In the genomic region with DNA sequence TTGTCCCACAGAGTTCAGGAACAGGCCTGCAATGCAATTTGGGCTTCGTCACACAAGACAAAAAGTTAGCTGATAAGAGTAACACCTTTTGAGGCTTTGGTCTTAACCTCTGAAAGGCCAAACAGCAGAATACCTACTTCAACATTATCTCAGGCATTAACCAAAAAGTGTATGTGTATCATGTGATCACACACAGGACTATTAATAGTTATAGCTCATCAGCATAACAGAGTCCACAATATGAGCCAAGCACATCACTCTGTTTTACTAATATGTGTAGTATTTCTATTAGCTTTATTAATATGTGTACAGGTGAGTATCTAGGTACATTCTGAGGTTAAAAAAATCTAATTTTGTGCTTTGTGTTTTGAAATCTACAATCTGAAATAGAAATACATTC, we compare ENCODE assay signal across 24 cellular contexts. TPM values are rescaled to one million over a fixed set of nuclear protein-coding genes. Genes with fewer than 3 reads are reported as not detected.
DNase-seq lines count a peak whose midpoint lies in the region; ATAC-seq, FAIRE-seq and TF ChIP-seq lines count a peak whose summit lies in the region.
"Had no signal": no experiment of that assay in that cellular context is flagged by ENCODE, and none has a peak within 500 bp of the region (broad histone marks: within the 10 kb centered on the region; RNA-seq: fewer than 3 reads in every experiment).

No MANE protein-coding gene starts in this region.

- H2AFZ ChIP-seq in GM12878 (ENCODE audit: control insufficient read depth, low read depth, low read length) = no peak overlapping the region

- no peak for TF ChIP-seq RAD21 in GM12878 (IDR thresholded peaks at IDR 0.05; ENCODE audit: insufficient read depth, low read depth, low read length)

- WGBS in GM12878 (ENCODE audit: insufficient coverage, insufficient replicate concordance, low lambda C conversion rate, missing lambda C conversion rate) = 87% methylated on average over 1 of the region's 1 CpG

- CTCF ChIA-PET in GM12878 (lab: Yijun Ruan, JAX) = interaction anchor here (0.6 to 1.7 kb wide), 4 partner anchors 13 to 63 kb away, joined by 3 to 9 read pairs (median 4); partner anchors contain the start of gene MYO1D

- H3K27ac Mint-ChIP-seq in T-helper 17 cell = no peak overlapping the region
- H3K27ac Mint-ChIP-seq: B cell; CD4-positive, CD25-positive, alpha-beta regulatory T cell; CD8-positive, alpha-beta T cell had no signal

- FAIRE-seq in GM12878 (lab: Jason Lieb, UNC) (no peak), islet of Langerhans (lab: Jason Lieb, UNC) (peak; percentile 55)
- FAIRE-seq: A204.1, D721Med, H54 had no signal

- no peaks in the 10 kb centered on the region for H3K27me3 Mint-ChIP-seq in activated T-cell treated with anti-CD3 and anti-CD28 coated beads, Interleukin-2, amount 50 U/mL, for 4 hours (ENCODE audit: low read depth)
- peaks cover 6% of the 10 kb centered on the region for H3K27me3 Mint-ChIP-seq in T-helper 17 cell
- H3K27me3 Mint-ChIP-seq: B cell; CD4-positive, CD25-positive, alpha-beta regulatory T cell had no signal

- H3K36me3 Mint-ChIP-seq in activated T-cell treated with anti-CD3 and anti-CD28 coated beads, Interleukin-2, amount 50 U/mL, for 4 hours (ENCODE audit: insufficient read depth) = no peaks in the 10 kb centered on the region
- H3K36me3 Mint-ChIP-seq in T-helper 17 cell (ENCODE audit: low read depth) = peaks cover 3% of the 10 kb centered on the region
- H3K36me3 Mint-ChIP-seq: CD8-positive, alpha-beta T cell had no signal

- SMC1A ChIA-PET in GM12878 (lab: Charles Lee; ENCODE audit: uncharacterized antibody, unreplicated experiment) = interaction anchor here (0.8 to 2.1 kb wide), 7 partner anchors 10 to 45 kb away, joined by 3 to 11 read pairs (median 5); no protein-coding TSS in a partner anchor

- no peak overlapping the region for H3K4me3 ChIP-seq in GM12878
- H3K4me3 ChIP-seq: BLaER1, HAP-1 had no signal

- in situ Hi-C loops in GM12878 (cut with MboI) = no loop called here

- H3K36me3 ChIP-seq in GM12878 (ENCODE audit: control insufficient read depth in 2 of 2, insufficient read depth in 2 of 2, low read length in 1 of 2) = no peaks in the 10 kb centered on the region
- H3K36me3 ChIP-seq: BLaER1, HAP-1 had no signal

- DNase-seq in left cardiac atrium (no peak), cardiac septum (ENCODE audit: low spot score) (no peak), GM12878 (ENCODE audit: low read depth, low spot score) (no peak), D341Med (ENCODE audit: low spot score) (no peak), NCI-H774 (lab: John Stamatoyannopoulos, UW) (no peak), T-helper 17 cell (no peak)
- DNase-seq in activated T-cell treated with anti-CD3 and anti-CD28 coated beads, Interleukin-2, amount 50 U/mL, for 4 hours = no peak
- DNase-seq: Caco-2; CD4-positive, CD25-positive, alpha-beta regulatory T cell; CD8-positive, alpha-beta T cell; DMS 273 treated with DMSO at 0.1 percent for 48 hours; DMS79; EL; GDM1; GOT3 had no signal

- ATAC-seq in left cardiac atrium = peak; percentile 52 to 53
- no peak for ATAC-seq in GM12878
- no peak for ATAC-seq in activated T-cell treated with anti-CD3 and anti-CD28 coated beads, Interleukin-2, amount 50 U/mL, for 4 hours
- no peak for ATAC-seq in T-helper 17 cell
- ATAC-seq: CD8-positive, alpha-beta T cell had no signal

- H3K9me3 Mint-ChIP-seq in activated T-cell treated with anti-CD3 and anti-CD28 coated beads, Interleukin-2, amount 50 U/mL, for 4 hours = no peaks in the 10 kb centered on the region
- H3K9me3 Mint-ChIP-seq: CD4-positive, CD25-positive, alpha-beta regulatory T cell; CD8-positive, alpha-beta T cell had no signal

- H3K27ac ChIP-seq in GM12878 (ENCODE audit: control insufficient read depth, insufficient read depth) = no peak overlapping the region
- H3K27ac ChIP-seq: 22Rv1, BLaER1, C4-2B had no signal

- no TSS peak for BruUV-seq in GM12878 (replicated peaks; lab: Mats Ljungman, UMichigan)

- no peak overlapping the region for H3K9ac ChIP-seq in GM12878 (ENCODE audit: control insufficient read depth, insufficient read depth, low read length)
- H3K9ac ChIP-seq: BLaER1 had no signal

- no peak for TF ChIP-seq CTCF in GM12878 (IDR thresholded peaks at IDR 0.05 in 2 of 3, conservative IDR thresholded peaks at IDR 0.05 in 1 of 3; ENCODE audit: control insufficient read depth in 2 of 3, extremely low read depth in 1 of 3, insufficient read depth in 1 of 3, low read depth in 3 of 3, low read length in 3 of 3)

- no peak for TF ChIP-seq POLR2A in GM12878 (IDR thresholded peaks at IDR 0.05; ENCODE audit: low read depth, low read length)

- H3K9me3 ChIP-seq in GM12878 (replicated peaks; ENCODE audit: control insufficient read depth, insufficient read depth, low read length) (no peaks in the 10 kb centered on the region), T-helper 17 cell (ENCODE audit: control insufficient read depth, low read length, poor library complexity, severe bottlenecking) (no peaks in the 10 kb centered on the region)
- H3K9me3 ChIP-seq: BLaER1, Caco-2, HAP-1 had no signal

- no peak for TF ChIP-seq EP300 in GM12878 (IDR thresholded peaks at IDR 0.05; ENCODE audit: borderline replicate concordance in 1 of 2, control insufficient read depth in 1 of 2, low read depth in 2 of 2, low read length in 2 of 2)

- RAD21 ChIA-PET in GM12878 (lab: Charles Lee; ENCODE audit: unreplicated experiment) = interaction anchor here (0.9 to 1.8 kb wide), 4 partner anchors 9 to 17 kb away, joined by 3 to 6 read pairs (median 4); no protein-coding TSS in a partner anchor

- no peaks in the 10 kb centered on the region for H3K27me3 ChIP-seq in GM12878 (replicated peaks in 1 of 2; ENCODE audit: control insufficient read depth in 2 of 2, insufficient read depth in 2 of 2, low read length in 1 of 2)
- H3K27me3 ChIP-seq: BLaER1 had no signal

- no peaks in the 10 kb centered on the region for H3K4me1 Mint-ChIP-seq in activated T-cell treated with anti-CD3 and anti-CD28 coated beads, Interleukin-2, amount 50 U/mL, for 4 hours (ENCODE audit: low read depth)
- H3K4me1 Mint-ChIP-seq in T-helper 17 cell = peaks cover 7% of the 10 kb centered on the region
- H3K4me1 Mint-ChIP-seq: B cell had no signal

- no peaks in the 10 kb centered on the region for H3K79me2 ChIP-seq in GM12878 (ENCODE audit: control insufficient read depth, insufficient read depth, low read length)

- H3K4me1 ChIP-seq in GM12878 (ENCODE audit: control insufficient read depth, insufficient read depth, low read length) = no peaks in the 10 kb centered on the region
- H3K4me1 ChIP-seq: BLaER1, HAP-1 had no signal

- intact Hi-C loops in left cardiac atrium (cut with DNase I) = no loop called here
- intact Hi-C loops in cardiac septum (cut with DNase I) = no loop called here
- intact Hi-C loops in GM12878 (cut with micrococcal nuclease; ENCODE audit: unreplicated experiment) = no loop called here

- H3K4me2 ChIP-seq in GM12878 (ENCODE audit: control insufficient read depth, insufficient read depth) = no peak overlapping the region
- H3K4me2 ChIP-seq: BLaER1 had no signal

- no peak overlapping the region for H3K4me3 Mint-ChIP-seq in activated T-cell treated with anti-CD3 and anti-CD28 coated beads, Interleukin-2, amount 50 U/mL, for 4 hours
- no peak overlapping the region for H3K4me3 Mint-ChIP-seq in T-helper 17 cell
- H3K4me3 Mint-ChIP-seq: B cell; CD4-positive, CD25-positive, alpha-beta regulatory T cell; CD8-positive, alpha-beta T cell had no signal

- POLR2A ChIA-PET in GM12878 (lab: Charles Lee) = interaction anchor here (0.9 to 1.6 kb wide), 3 partner anchors 11 to 21 kb away, joined by 3 to 5 read pairs (median 4); no protein-coding TSS in a partner anchor

- H4K20me1 ChIP-seq in GM12878 (ENCODE audit: control insufficient read depth, insufficient read depth) = no peaks in the 10 kb centered on the region
- H4K20me1 ChIP-seq: BLaER1 had no signal

TF ChIP-seq in GM12878, 131 proteins besides CTCF, POLR2A, EP300 and RAD21:
- TF ChIP-seq KLF5 (IDR thresholded peaks at IDR 0.05; ENCODE audit: partially characterized antibody) = no peak
- TF ChIP-seq RAD51 (IDR thresholded peaks at IDR 0.05) = 0 out of 2 replicates have a peak, but pooled peaks have one; percentile 17

RNA-seq across cellular contexts. Expression of gene MYO1D, which starts 30.8 kb away (rescaled TPM):
- total RNA-seq in left cardiac atrium = 10 to 100 TPM in 1 of 2 donors, 1 to 10 TPM in 1; 9.5 to 21.8 TPM
- total RNA-seq in cardiac septum = 18.9 TPM
- 126 and 148 TPM in 2 replicates for total RNA-seq in GM12878 (2013; cell fraction: nucleolus; rRNA removed)
- 22.6 and 27.2 TPM in 2 replicates for total RNA-seq in GM12878 (2014; rRNA removed)
- 33.3 and 34.0 TPM in 2 replicates for total RNA-seq in GM12878 (2014; rRNA removed; fragmentation: Illumina TruSeq; extraction: Trizol)
- total RNA-seq in GM12878 (2021) = 36.9 and 37.7 TPM in 2 replicates
- polyA plus RNA-seq in GM12878 (2011; ENCODE audit: low read depth) = 9.7 TPM
- 23.8 and 26.0 TPM in 2 replicates for polyA plus RNA-seq in GM12878 (2011; rRNA removed)
- polyA plus RNA-seq in GM12878 (2011; cell fraction: cytosol; rRNA removed) = 18.2 and 21.4 TPM in 2 replicates
- 14.4 and 15.6 TPM in 2 replicates for polyA plus RNA-seq in GM12878 (2011; cell fraction: nucleus; rRNA removed)
- polyA plus RNA-seq in GM12878 (2012) = 8.8 and 11.8 TPM in 2 replicates
- polyA plus RNA-seq in GM12878 (2014; fragmentation: Illumina TruSeq; extraction: Trizol) = 26.9 and 29.6 TPM in 2 replicates
- polyA plus RNA-seq in GM12878 (2014; fragmentation: Nextera tagmentation; extraction: Ambion mirVana) = 1 to 10 TPM; 1.8 to 2.5 TPM
- polyA plus RNA-seq in GM12878 (2014; rRNA removed) = 18.0 and 24.7 TPM in 2 replicates
- 10 to 100 TPM in 1 of 2 experiments, 1 to 10 TPM in 1; 3.2 to 18.6 TPM for polyA plus RNA-seq in GM12878 (2016; fragmentation: Nextera tagmentation; extraction: Ambion mirVana)
- polyA minus RNA-seq in GM12878 (2011; rRNA and poly(A)+ RNA removed) = 61.2 and 77.5 TPM in 2 replicates
- polyA minus RNA-seq in GM12878 (2011; cell fraction: cytosol; rRNA and poly(A)+ RNA removed) = 16.7 and 19.9 TPM in 2 replicates
- polyA minus RNA-seq in GM12878 (2011; cell fraction: nucleus; rRNA and poly(A)+ RNA removed) = 60.8 and 82.4 TPM in 2 replicates
- 10 to 100 TPM in 2 of 3 donors, 1 to 10 TPM in 1; 8.5 to 14.6 (median 10.6) TPM for total RNA-seq in activated T-cell treated with anti-CD3 and anti-CD28 coated beads, Interleukin-2, amount 50 U/mL, for 4 hours
- 10 to 100 TPM in 1 of 2 donors, 1 to 10 TPM in 1; 9.1 to 12.4 TPM for total RNA-seq in T-helper 17 cell

Comparison
In these comparisons a context has a peak if more than half of its experiments do, and no peak if none do; other contexts are left out.
1. ATAC-seq: peak in left cardiac atrium (2 of 2); none in GM12878 (single experiment), activated T-cell treated with anti-CD3 and anti-CD28 coated beads, Interleukin-2, amount 50 U/mL, for 4 hours (0 of 2) and T-helper 17 cell (single experiment).